ENCODE assay signal across 6 cellular contexts in genomic region chr11:33678616-33679015, GRCh38. TPM values are rescaled to one million over a fixed set of nuclear protein-coding genes. Genes with fewer than 3 reads are reported as not detected.
"Had no signal": no experiment of that assay in that cellular context is flagged by ENCODE, and none has a peak within 500 bp of the region (broad histone marks: within the 10 kb centered on the region; RNA-seq: fewer than 3 reads in every experiment).

No MANE protein-coding gene starts in this region.

RNA-seq across cellular contexts. Expression of gene C11orf91, which starts 22.0 kb away (rescaled TPM):
- total RNA-seq: GM23248, H4, H7, HT-29, IMR-90, K562 had no signal
- polyA plus RNA-seq: GM23248, K562 had no signal
